In the genomic region with DNA sequence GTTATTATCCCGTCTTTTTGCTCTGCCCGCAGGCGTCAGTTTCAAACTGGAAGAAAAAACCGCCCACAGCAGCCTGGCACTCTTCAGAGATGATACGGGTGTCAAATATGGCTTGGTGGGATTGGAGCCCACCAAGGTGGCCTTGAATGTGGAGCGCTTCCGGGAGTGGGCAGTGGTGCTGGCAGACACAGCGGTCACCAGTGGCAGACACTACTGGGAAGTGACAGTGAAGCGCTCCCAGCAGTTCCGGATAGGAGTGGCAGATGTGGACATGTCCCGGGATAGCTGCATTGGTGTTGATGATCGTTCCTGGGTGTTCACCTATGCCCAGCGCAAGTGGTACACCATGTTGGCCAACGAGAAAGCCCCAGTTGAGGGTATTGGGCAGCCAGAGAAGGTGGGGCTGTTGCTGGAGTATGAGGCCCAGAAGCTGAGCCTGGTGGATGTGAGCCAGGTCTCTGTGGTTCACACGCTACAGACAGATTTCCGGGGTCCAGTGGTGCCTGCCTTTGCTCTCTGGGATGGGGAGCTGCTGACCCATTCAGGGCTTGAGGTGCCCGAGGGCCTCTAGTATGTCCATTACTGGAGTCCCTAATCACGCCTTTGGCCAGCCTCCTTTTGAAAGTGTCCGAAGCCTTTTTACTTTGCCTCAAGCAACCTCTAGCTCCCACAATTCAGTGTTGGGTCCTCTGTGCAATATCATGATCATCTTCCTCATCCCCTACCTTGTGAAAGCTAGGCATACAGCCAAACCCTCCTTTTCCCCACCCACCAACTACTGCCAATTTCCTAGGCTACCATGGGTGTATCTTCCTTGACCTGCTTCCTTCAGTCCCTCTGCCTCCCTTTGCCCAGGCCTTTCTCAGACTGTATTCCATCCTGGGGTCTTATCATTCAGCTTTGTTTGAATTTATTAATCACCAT, we compare ENCODE assay signal across 8 cellular contexts.
A peak's percentile ranks its signal among the peaks of the same experiment; 100 is the strongest.
DNase-seq lines count a peak whose midpoint lies in the region; ATAC-seq and TF ChIP-seq lines count a peak whose summit lies in the region.

No MANE protein-coding gene starts in this region.

- DNase-seq in COLO668 (lab: John Stamatoyannopoulos, UW; ENCODE audit: unreplicated experiment) (peak; percentile 25), inferior parietal cortex (ENCODE audit: extremely low spot score) (no peak), NCI-H2107 treated with DMSO at 0.1 percent for 48 hours (lab: John Stamatoyannopoulos, UW; ENCODE audit: unreplicated experiment) (no peak)
- peak; percentile 18 for DNase-seq in activated naive CD8-positive, alpha-beta T cell treated with anti-CD3 and anti-CD28 coated beads, Interleukin-2, amount 50 U/mL, for 24 hours
- peak; percentile 45 for DNase-seq in stimulated activated CD8-positive, alpha-beta memory T cell treated with anti-CD3 and anti-CD28 coated beads, Interleukin-4, amount 100 ng/mL, for 48 hours

- peak overlapping the region; percentile 74 for H2AFZ ChIP-seq in KMS-11 (ENCODE audit: low read depth)

- no peaks in the 10 kb centered on the region for H4K20me1 ChIP-seq in KMS-11 (ENCODE audit: insufficient read depth)

- no peaks in the 10 kb centered on the region for H3K9me3 Mint-ChIP-seq in activated naive CD8-positive, alpha-beta T cell treated with anti-CD3 and anti-CD28 coated beads, Interleukin-2, amount 50 U/mL, for 24 hours

- peak overlapping the region; percentile 79 for H3K4me2 ChIP-seq in KMS-11

- H3K27ac ChIP-seq in KMS-11 = peak overlapping the region; percentile 91

- peak overlapping the region; percentile 98 for H3K4me3 Mint-ChIP-seq in activated naive CD8-positive, alpha-beta T cell treated with anti-CD3 and anti-CD28 coated beads, Interleukin-2, amount 50 U/mL, for 24 hours

- H3K9me3 ChIP-seq in iPS-18c (ENCODE audit: control insufficient read depth, insufficient read depth, low read length) = no peaks in the 10 kb centered on the region

- peaks cover 55% of the 10 kb centered on the region for H3K79me2 ChIP-seq in KMS-11 (ENCODE audit: insufficient read depth, low read depth)

- H3K4me1 ChIP-seq in KMS-11 (ENCODE audit: low read depth, poor library complexity, severe bottlenecking) = peaks cover 44% of the 10 kb centered on the region

- peaks cover 34% of the 10 kb centered on the region for H3K36me3 Mint-ChIP-seq in activated naive CD8-positive, alpha-beta T cell treated with anti-CD3 and anti-CD28 coated beads, Interleukin-2, amount 50 U/mL, for 24 hours (ENCODE audit: low read depth)

- H3K36me3 ChIP-seq in KMS-11 (ENCODE audit: insufficient read depth) = no peaks in the 10 kb centered on the region; the same call in 1 of the 2 replicates

- peaks cover 41% of the 10 kb centered on the region for H3K4me1 Mint-ChIP-seq in activated naive CD8-positive, alpha-beta T cell treated with anti-CD3 and anti-CD28 coated beads, Interleukin-2, amount 50 U/mL, for 24 hours

- peak overlapping the region; percentile 92 for H3K9ac ChIP-seq in KMS-11

- TF ChIP-seq CTCF in KMS-11 (conservative IDR thresholded peaks at IDR 0.05; ENCODE audit: low read depth, low read length) = no peak

- H3K4me3 ChIP-seq in KMS-11 (IDR thresholded peaks at IDR 0.05; ENCODE audit: insufficient read depth, low read depth, low read length) (peak overlapping the region; percentile 77), iPS-18c (ENCODE audit: insufficient read depth, low read depth, low read length) (peak overlapping the region; percentile 71)

- H3K27ac Mint-ChIP-seq in activated naive CD8-positive, alpha-beta T cell treated with anti-CD3 and anti-CD28 coated beads, Interleukin-2, amount 50 U/mL, for 24 hours = peak overlapping the region; percentile 98

- no peaks in the 10 kb centered on the region for H3K27me3 ChIP-seq in KMS-11 (ENCODE audit: insufficient read depth, low read depth)

- no peaks in the 10 kb centered on the region for H3K27me3 Mint-ChIP-seq in activated naive CD8-positive, alpha-beta T cell treated with anti-CD3 and anti-CD28 coated beads, Interleukin-2, amount 50 U/mL, for 24 hours

- ATAC-seq in activated naive CD8-positive, alpha-beta T cell treated with anti-CD3 and anti-CD28 coated beads, Interleukin-2, amount 50 U/mL, for 24 hours = no peak
- no peak for ATAC-seq in HG02571 (IDR thresholded peaks at IDR 0.05; ENCODE audit: unreplicated experiment)

Comparison
In these comparisons a context has a peak if more than half of its experiments do, and no peak if none do; other contexts are left out.
1. DNase-seq: peak in COLO668 (single experiment), activated naive CD8-positive, alpha-beta T cell treated with anti-CD3 and anti-CD28 coated beads, Interleukin-2, amount 50 U/mL, for 24 hours (single experiment) and stimulated activated CD8-positive, alpha-beta memory T cell treated with anti-CD3 and anti-CD28 coated beads, Interleukin-4, amount 100 ng/mL, for 48 hours (single experiment); none in inferior parietal cortex (single experiment) and NCI-H2107 treated with DMSO at 0.1 percent for 48 hours (single experiment).